ENCODE assay signal across 8 cellular contexts in genomic region chr17:4939804-4940624, GRCh38. TPM values are rescaled to one million over a fixed set of nuclear protein-coding genes. Genes with fewer than 3 reads are reported as not detected.
A peak's percentile ranks its signal among the peaks of the same experiment; 100 is the strongest.
DNase-seq lines count a peak whose midpoint lies in the region; ATAC-seq and TF ChIP-seq lines count a peak whose summit lies in the region.

Gene RNF167, plus strand, starts transcription at chr17:4940268. Its CDS starts 642 bp downstream, at chr17:4940910.
Gene SLC25A11, minus strand, starts transcription at chr17:4940046. Its CDS starts 136 bp downstream, at chr17:4939910.

- peaks cover 21% of the 10 kb centered on the region for H3K4me1 Mint-ChIP-seq in progenitor cell of endocrine pancreas (ENCODE audit: low read depth)

- H3K27ac Mint-ChIP-seq in progenitor cell of endocrine pancreas = peak within 1 kb of the TSS; percentile 99

- H3K27ac ChIP-seq in angular gyrus (ENCODE audit: low read depth, low read length) (peak within 1 kb of the TSS; percentile 96), left ventricle myocardium inferior (replicated peaks) (peak within 1 kb of the TSS; percentile 96)

- H3K4me3 Mint-ChIP-seq in progenitor cell of endocrine pancreas (ENCODE audit: low read depth) = peak within 1 kb of the TSS; percentile 85

- ATAC-seq in GM18498 (IDR thresholded peaks at IDR 0.05; ENCODE audit: unreplicated experiment) (peak; percentile 74), HG02938 (IDR thresholded peaks at IDR 0.05; ENCODE audit: unreplicated experiment) (peak; percentile 80)

- peak within 1 kb of the TSS; percentile 84 for H3K4me3 ChIP-seq in left ventricle myocardium inferior

- TF ChIP-seq CTCF in left ventricle myocardium inferior (IDR thresholded peaks at IDR 0.05; ENCODE audit: borderline replicate concordance) (no peak), progenitor cell of endocrine pancreas (IDR thresholded peaks at IDR 0.05; ENCODE audit: unreplicated experiment) (no peak)

- peaks cover 71% of the 10 kb centered on the region for H3K4me1 ChIP-seq in left ventricle myocardium inferior

- peaks cover 63% of the 10 kb centered on the region for H3K36me3 ChIP-seq in left ventricle myocardium inferior

- H3K27me3 Mint-ChIP-seq in progenitor cell of endocrine pancreas = no peaks in the 10 kb centered on the region

- H3K9me3 Mint-ChIP-seq in progenitor cell of endocrine pancreas (ENCODE audit: low read depth) = no peaks in the 10 kb centered on the region

- no peaks in the 10 kb centered on the region for H3K9me3 ChIP-seq in left ventricle myocardium inferior (replicated peaks)

- peaks cover 7% of the 10 kb centered on the region for H3K36me3 Mint-ChIP-seq in progenitor cell of endocrine pancreas (ENCODE audit: insufficient read depth)

- no peaks in the 10 kb centered on the region for H3K27me3 ChIP-seq in left ventricle myocardium inferior (ENCODE audit: low read depth)

- peak; percentile 78 to 79 for DNase-seq in NCI-H187 (lab: John Stamatoyannopoulos, UW)
- peak; percentile 81 to 100 (median 94) for DNase-seq in T-helper 2 cell
- peak; percentile 93 for DNase-seq in left ventricle myocardium inferior
- peak; percentile 80 for DNase-seq in progenitor cell of endocrine pancreas (ENCODE audit: low spot score, unreplicated experiment)
- DNase-seq in ureter (ENCODE audit: low spot score) = peak; percentile 97

- intact Hi-C loops in left ventricle myocardium inferior (cut with micrococcal nuclease) = no loop called here

RNA-seq across cellular contexts. Expression of gene RNF167, which starts in this region (rescaled TPM):
- total RNA-seq in left ventricle myocardium inferior (90.7 TPM), progenitor cell of endocrine pancreas (97.4 and 106 TPM in 2 replicates), ureter (129 TPM)

RNA-seq across cellular contexts. Expression of gene SLC25A11, which starts in this region (rescaled TPM):
- 219 TPM for total RNA-seq in left ventricle myocardium inferior
- total RNA-seq in progenitor cell of endocrine pancreas = 46.8 and 47.4 TPM in 2 replicates
- 62.0 TPM for total RNA-seq in ureter

Comparison
In these comparisons a context has a peak if more than half of its experiments do, and no peak if none do; other contexts are left out.
1. Peak in every context shown above with its lines: DNase-seq, ATAC-seq, H3K4me3 ChIP-seq and H3K27ac ChIP-seq.